ENCODE assay signal across 12 cellular contexts in genomic region chr17:21689604-21690003, GRCh38. TPM values are rescaled to one million over a fixed set of nuclear protein-coding genes. Genes with fewer than 3 reads are reported as not detected.
DNase-seq lines count a peak whose midpoint lies in the region; ATAC-seq, FAIRE-seq and TF ChIP-seq lines count a peak whose summit lies in the region.
"Had no signal": no experiment of that assay in that cellular context is flagged by ENCODE, and none has a peak within 500 bp of the region (broad histone marks: within the 10 kb centered on the region; RNA-seq: fewer than 3 reads in every experiment).

No MANE protein-coding gene starts in this region.

- 52% methylated on average over 4 of the region's 7 CpGs for WGBS in right lobe of liver (ENCODE audit: insufficient coverage, low coverage, low lambda C conversion rate, missing lambda C conversion rate)

- TF ChIP-seq POLR2A in H54 (IDR thresholded peaks at IDR 0.05; ENCODE audit: low read depth, low read length) (no peak), right lobe of liver (IDR thresholded peaks at IDR 0.05) (no peak)

- H3K4me1 ChIP-seq in thoracic aorta (ENCODE audit: control insufficient read depth in 1 of 2, low read depth in 2 of 2): no peaks in the 10 kb centered on the region
- no peaks in the 10 kb centered on the region for H3K4me1 ChIP-seq in right lobe of liver
- H3K4me1 ChIP-seq: pancreas had no signal

- TF ChIP-seq CTCF in foreskin fibroblast (IDR thresholded peaks at IDR 0.05; ENCODE audit: low read depth, low read length) (no peak), thoracic aorta (IDR thresholded peaks at IDR 0.05) (no peak), right lobe of liver (IDR thresholded peaks at IDR 0.05) (no peak), coronary artery (IDR thresholded peaks at IDR 0.05) (no peak)

- intact Hi-C loops in right lobe of liver (cut with DNase I): loop anchor here (5.0 kb wide), 1 partner anchor 287 kb away; no protein-coding TSS in a partner anchor

- H3K4me3 ChIP-seq in foreskin fibroblast (ENCODE audit: low read depth in 1 of 2, low read length in 2 of 2) (no peak overlapping the region), thoracic aorta (no peak overlapping the region), right lobe of liver (no peak overlapping the region), coronary artery (no peak overlapping the region)
- H3K4me3 ChIP-seq: K562, pancreas had no signal

- ATAC-seq in thoracic aorta (ENCODE audit: insufficient number of reproducible peaks, low FRiP score, low read depth) (peak; percentile 75), right lobe of liver (no peak)
- ATAC-seq: K562 had no signal

- H3K36me3 ChIP-seq in thoracic aorta (no peaks in the 10 kb centered on the region), right lobe of liver (no peaks in the 10 kb centered on the region)
- H3K36me3 ChIP-seq: pancreas had no signal

- H3K27me3 ChIP-seq in thoracic aorta (replicated peaks; ENCODE audit: insufficient read depth) (no peaks in the 10 kb centered on the region), right lobe of liver (no peaks in the 10 kb centered on the region)
- H3K27me3 ChIP-seq: pancreas had no signal

- H3K9me3 ChIP-seq in thoracic aorta (no peaks in the 10 kb centered on the region), right lobe of liver (no peaks in the 10 kb centered on the region)
- H3K9me3 ChIP-seq: pancreas had no signal

- no peak for FAIRE-seq in H54 (lab: Jason Lieb, UNC)
- FAIRE-seq: colon, K562, pancreas had no signal

- H3K27ac ChIP-seq in thoracic aorta: no peak overlapping the region
- no peak overlapping the region for H3K27ac ChIP-seq in right lobe of liver
- H3K27ac ChIP-seq in coronary artery: no peak overlapping the region
- H3K27ac ChIP-seq: pancreas had no signal

- peak; percentile 73 for DNase-seq in H54 (ENCODE audit: insufficient read length, low spot score)
- DNase-seq in SW 1271 (lab: John Stamatoyannopoulos, UW): peak; percentile 67 to 75
- peak; percentile 4 to 5 for DNase-seq in foreskin fibroblast
- peak; percentile 38 for DNase-seq in thoracic aorta (ENCODE audit: low spot score)
- DNase-seq in effector CD8-positive, alpha-beta T cell (lab: John Stamatoyannopoulos, UW): no peak
- DNase-seq in right lobe of liver: no peak
- no peak for DNase-seq in coronary artery (ENCODE audit: low spot score)
- DNase-seq: immature natural killer cell, NCI-H510A treated with DMSO at 0.1 percent for 48 hours had no signal

RNA-seq across cellular contexts. Expression of gene KCNJ18, which starts 2.7 kb away (rescaled TPM):
- total RNA-seq in thoracic aorta: not detected
- not detected for total RNA-seq in right lobe of liver
- total RNA-seq: K562, pancreas had no signal

Comparison
In these comparisons a context has a peak if more than half of its experiments do, and no peak if none do; other contexts are left out.
1. DNase-seq: peak in H54 (single experiment), SW 1271 (2 of 2), foreskin fibroblast (2 of 2) and thoracic aorta (single experiment); none in effector CD8-positive, alpha-beta T cell (single experiment), right lobe of liver (0 of 3) and coronary artery (single experiment).